24 cellular contexts compared by ENCODE assay signal in the genomic region with DNA sequence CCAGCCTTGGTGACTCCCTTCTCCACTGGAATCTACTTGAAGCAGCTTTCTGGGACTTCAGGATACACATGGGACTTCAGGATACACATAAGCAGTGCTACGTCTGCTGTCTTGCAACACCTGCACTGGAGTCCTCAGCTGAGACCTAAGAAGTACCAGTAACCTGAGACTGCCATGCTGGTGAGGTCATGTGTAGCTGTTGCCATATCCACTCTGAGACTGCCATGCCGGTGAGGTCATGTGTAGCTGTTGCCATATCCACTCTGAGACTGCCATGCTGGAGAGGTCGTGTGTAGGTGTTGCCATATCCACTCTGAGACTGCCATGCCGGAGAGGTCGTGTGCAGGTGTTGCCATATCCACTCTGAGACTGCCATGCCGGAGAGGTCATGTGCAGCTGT.
A peak's percentile ranks its signal among the peaks of the same experiment; 100 is the strongest.
DNase-seq lines count a peak whose midpoint lies in the region; ATAC-seq, FAIRE-seq and TF ChIP-seq lines count a peak whose summit lies in the region.
"Had no signal": no experiment of that assay in that cellular context is flagged by ENCODE, and none has a peak within 500 bp of the region (broad histone marks: within the 10 kb centered on the region; RNA-seq: fewer than 3 reads in every experiment).

No MANE protein-coding gene starts in this region.

- intact Hi-C loops in GM12878 (cut with micrococcal nuclease; ENCODE audit: unreplicated experiment) = no loop called here

- RAD21 ChIA-PET in GM12878 (lab: Charles Lee; ENCODE audit: unreplicated experiment) = interaction anchor here (2.4 kb wide), 1 partner anchor 17 kb away, joined by 6 read pairs; no protein-coding TSS in a partner anchor

- CTCF ChIA-PET in GM12878 (lab: Yijun Ruan, JAX) = no interaction called here

- H3K4me3 ChIP-seq in GM12878 = no peak overlapping the region
- H3K4me3 ChIP-seq: BLaER1, GM23248 had no signal

- H4K20me1 ChIP-seq in GM12878 (ENCODE audit: control insufficient read depth, insufficient read depth) = no peaks in the 10 kb centered on the region
- H4K20me1 ChIP-seq: BLaER1 had no signal

- H3K4me2 ChIP-seq in GM12878 (ENCODE audit: control insufficient read depth, insufficient read depth) = no peak overlapping the region
- H3K4me2 ChIP-seq: BLaER1 had no signal

- H3K9me3 Mint-ChIP-seq in stimulated activated memory B cell treated with anti-CD40 and anti-IgM and Interleukin-4, amounts not matched to agents 10 μg/mL and 1 μg/mL and 100 μg/mL, for 72 hours = peaks cover 11% of the 10 kb centered on the region

- TF ChIP-seq CTCF in GM12878 (IDR thresholded peaks at IDR 0.05 in 2 of 3, conservative IDR thresholded peaks at IDR 0.05 in 1 of 3; ENCODE audit: control insufficient read depth in 2 of 3, extremely low read depth in 1 of 3, insufficient read depth in 1 of 3, low read depth in 3 of 3, low read length in 3 of 3) = no peak

- no peak overlapping the region for H3K9ac ChIP-seq in GM12878 (ENCODE audit: control insufficient read depth, insufficient read depth, low read length)
- H3K9ac ChIP-seq: BLaER1, GM23248 had no signal

- no peak for ATAC-seq in GM12878
- no peak for ATAC-seq in stimulated activated memory B cell treated with anti-CD40 and anti-IgM and Interleukin-4, amounts not matched to agents 10 μg/mL and 1 μg/mL and 100 μg/mL, for 72 hours
- ATAC-seq: CD8-positive, alpha-beta T cell had no signal

- H3K27ac ChIP-seq in GM12878 (ENCODE audit: control insufficient read depth, insufficient read depth) = no peak overlapping the region
- H3K27ac ChIP-seq: 22Rv1, BLaER1, C4-2B, GM23248 had no signal

- H3K27ac Mint-ChIP-seq in stimulated activated memory B cell treated with anti-CD40 and anti-IgM and Interleukin-4, amounts not matched to agents 10 μg/mL and 1 μg/mL and 100 μg/mL, for 72 hours = no peak overlapping the region
- H3K27ac Mint-ChIP-seq: B cell; CD4-positive, CD25-positive, alpha-beta regulatory T cell; CD8-positive, alpha-beta T cell had no signal

- no peak overlapping the region for H2AFZ ChIP-seq in GM12878 (ENCODE audit: control insufficient read depth, low read depth, low read length)
- H2AFZ ChIP-seq: GM23248 had no signal

- H3K27me3 Mint-ChIP-seq in stimulated activated memory B cell treated with anti-CD40 and anti-IgM and Interleukin-4, amounts not matched to agents 10 μg/mL and 1 μg/mL and 100 μg/mL, for 72 hours = no peaks in the 10 kb centered on the region
- H3K27me3 Mint-ChIP-seq: B cell; CD4-positive, CD25-positive, alpha-beta regulatory T cell had no signal

- WGBS in GM12878 (ENCODE audit: insufficient coverage, insufficient replicate concordance, low lambda C conversion rate, missing lambda C conversion rate) = under 1% methylated on average over 6 of the region's 6 CpGs

- POLR2A ChIA-PET in GM12878 (lab: Charles Lee) = no interaction called here

- H3K36me3 Mint-ChIP-seq in stimulated activated memory B cell treated with anti-CD40 and anti-IgM and Interleukin-4, amounts not matched to agents 10 μg/mL and 1 μg/mL and 100 μg/mL, for 72 hours = no peaks in the 10 kb centered on the region
- H3K36me3 Mint-ChIP-seq: CD4-positive, CD25-positive, alpha-beta regulatory T cell; CD8-positive, alpha-beta T cell had no signal

- no TSS peak for BruUV-seq in GM12878 (replicated peaks; lab: Mats Ljungman, UMichigan)

- in situ Hi-C loops in GM12878 (cut with MboI) = no loop called here

- no peak overlapping the region for H3K4me3 Mint-ChIP-seq in stimulated activated memory B cell treated with anti-CD40 and anti-IgM and Interleukin-4, amounts not matched to agents 10 μg/mL and 1 μg/mL and 100 μg/mL, for 72 hours
- H3K4me3 Mint-ChIP-seq: B cell; CD4-positive, CD25-positive, alpha-beta regulatory T cell; CD8-positive, alpha-beta T cell had no signal

- FAIRE-seq in GM12878 (lab: Jason Lieb, UNC) = no peak
- FAIRE-seq: A204.1, GM12892, GM19239 had no signal

- TF ChIP-seq EP300 in GM12878 (IDR thresholded peaks at IDR 0.05; ENCODE audit: borderline replicate concordance in 1 of 2, control insufficient read depth in 1 of 2, low read depth in 2 of 2, low read length in 2 of 2) = no peak

- no peaks in the 10 kb centered on the region for H3K9me3 ChIP-seq in GM12878 (replicated peaks; ENCODE audit: control insufficient read depth, insufficient read depth, low read length)
- H3K9me3 ChIP-seq: BLaER1, Caco-2 had no signal

- no peak for TF ChIP-seq RAD21 in GM12878 (IDR thresholded peaks at IDR 0.05; ENCODE audit: insufficient read depth, low read depth, low read length)

- TF ChIP-seq POLR2A in GM12878 (IDR thresholded peaks at IDR 0.05; ENCODE audit: low read depth, low read length) = no peak

- no peaks in the 10 kb centered on the region for H3K36me3 ChIP-seq in GM12878 (ENCODE audit: control insufficient read depth in 2 of 2, insufficient read depth in 2 of 2, low read length in 1 of 2)
- H3K36me3 ChIP-seq: BLaER1 had no signal

- DNase-seq in DMS53 (lab: John Stamatoyannopoulos, UW) (peak; percentile 0), DMS53 treated with DMSO at 0.1 percent for 48 hours (lab: John Stamatoyannopoulos, UW; ENCODE audit: unreplicated experiment) (no peak), H4 (ENCODE audit: low spot score) (peak; percentile 5), GM12878 (ENCODE audit: low read depth, low spot score) (no peak), iris pigment epithelial cell (ENCODE audit: low read depth) (peak; percentile 16), SKM-1 treated with dmso at 0.1 percent for 144 hours (lab: John Stamatoyannopoulos, UW; ENCODE audit: unreplicated experiment) (no peak), foreskin melanocyte (no peak)
- DNase-seq: Caco-2; CD4-positive, CD25-positive, alpha-beta regulatory T cell; CD8-positive, alpha-beta T cell; DMS153; DMS79 treated with DMSO at 0.1 percent for 48 hours; GF-D8; GM23248; H7; HCEC 1CT had no signal

- SMC1A ChIA-PET in GM12878 (lab: Charles Lee; ENCODE audit: uncharacterized antibody, unreplicated experiment) = interaction anchor here (0.7 kb wide), 1 partner anchor 120 kb away, joined by 4 read pairs; no protein-coding TSS in a partner anchor

- no peaks in the 10 kb centered on the region for H3K27me3 ChIP-seq in GM12878 (replicated peaks in 1 of 2; ENCODE audit: control insufficient read depth in 2 of 2, insufficient read depth in 2 of 2, low read length in 1 of 2)
- H3K27me3 ChIP-seq: BLaER1 had no signal

- no peaks in the 10 kb centered on the region for H3K4me1 Mint-ChIP-seq in stimulated activated memory B cell treated with anti-CD40 and anti-IgM and Interleukin-4, amounts not matched to agents 10 μg/mL and 1 μg/mL and 100 μg/mL, for 72 hours
- H3K4me1 Mint-ChIP-seq: B cell; CD4-positive, CD25-positive, alpha-beta regulatory T cell had no signal

- H3K79me2 ChIP-seq in GM12878 (ENCODE audit: control insufficient read depth, insufficient read depth, low read length) = no peaks in the 10 kb centered on the region

- H3K4me1 ChIP-seq in GM12878 (ENCODE audit: control insufficient read depth, insufficient read depth, low read length) = no peaks in the 10 kb centered on the region
- H3K4me1 ChIP-seq: BLaER1, Caco-2 had no signal

TF ChIP-seq in GM12878, 131 proteins besides CTCF, POLR2A, EP300 and RAD21:
- TF ChIP-seq TBL1XR1 (IDR thresholded peaks at IDR 0.05; ENCODE audit: low read depth, low read length) (no peak), YY1 (IDR thresholded peaks at IDR 0.05; ENCODE audit: low read depth, low read length) (peak; percentile 78; the same call in 1 of the 2 replicates)

Comparison
In these comparisons a context has a peak if more than half of its experiments do, and no peak if none do; other contexts are left out.
1. DNase-seq: peak in DMS53 (single experiment), H4 (single experiment) and iris pigment epithelial cell (single experiment); none in DMS53 treated with DMSO at 0.1 percent for 48 hours (single experiment), GM12878 (single experiment), SKM-1 treated with dmso at 0.1 percent for 144 hours (single experiment) and foreskin melanocyte (single experiment).